In genomic region chr7:957418-958220, GRCh38 we compare ENCODE assay signal across 1 cellular context.
TF ChIP-seq lines count a peak whose summit lies in the region.

No MANE protein-coding gene starts in this region.

TF ChIP-seq in HepG2, 621 proteins besides CTCF, POLR2A, EP300 and RAD21 (continued from another document and continues in another):
- peak; percentile 93 for TF ChIP-seq ZNF230 (CRISPR knock-in tag; IDR thresholded peaks at IDR 0.05)
- TF ChIP-seq, protein P1, sequence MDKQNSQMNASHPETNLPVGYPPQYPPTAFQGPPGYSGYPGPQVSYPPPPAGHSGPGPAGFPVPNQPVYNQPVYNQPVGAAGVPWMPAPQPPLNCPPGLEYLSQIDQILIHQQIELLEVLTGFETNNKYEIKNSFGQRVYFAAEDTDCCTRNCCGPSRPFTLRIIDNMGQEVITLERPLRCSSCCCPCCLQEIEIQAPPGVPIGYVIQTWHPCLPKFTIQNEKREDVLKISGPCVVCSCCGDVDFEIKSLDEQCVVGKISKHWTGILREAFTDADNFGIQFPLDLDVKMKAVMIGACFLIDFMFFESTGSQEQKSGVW (CRISPR knock-in tag; IDR thresholded peaks at IDR 0.05; ENCODE audit: borderline replicate concordance) = no peak; the same call in 1 of the 2 replicates
- peak; percentile 94 for TF ChIP-seq SP5 (CRISPR knock-in tag; IDR thresholded peaks at IDR 0.05; ENCODE audit: borderline replicate concordance, low read depth)
- TF ChIP-seq TAF15 (IDR thresholded peaks at IDR 0.05; ENCODE audit: low read depth, low read length, poor library complexity, severe bottlenecking) = no peak
- TF ChIP-seq, protein P2, sequence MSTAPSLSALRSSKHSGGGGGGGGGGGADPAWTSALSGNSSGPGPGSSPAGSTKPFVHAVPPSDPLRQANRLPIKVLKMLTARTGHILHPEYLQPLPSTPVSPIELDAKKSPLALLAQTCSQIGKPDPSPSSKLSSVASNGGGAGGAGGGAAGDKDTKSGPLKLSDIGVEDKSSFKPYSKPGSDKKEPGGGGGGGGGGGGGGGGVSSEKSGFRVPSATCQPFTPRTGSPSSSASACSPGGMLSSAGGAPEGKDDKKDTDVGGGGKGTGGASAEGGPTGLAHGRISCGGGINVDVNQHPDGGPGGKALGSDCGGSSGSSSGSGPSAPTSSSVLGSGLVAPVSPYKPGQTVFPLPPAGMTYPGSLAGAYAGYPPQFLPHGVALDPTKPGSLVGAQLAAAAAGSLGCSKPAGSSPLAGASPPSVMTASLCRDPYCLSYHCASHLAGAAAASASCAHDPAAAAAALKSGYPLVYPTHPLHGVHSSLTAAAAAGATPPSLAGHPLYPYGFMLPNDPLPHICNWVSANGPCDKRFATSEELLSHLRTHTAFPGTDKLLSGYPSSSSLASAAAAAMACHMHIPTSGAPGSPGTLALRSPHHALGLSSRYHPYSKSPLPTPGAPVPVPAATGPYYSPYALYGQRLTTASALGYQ (CRISPR knock-in tag; IDR thresholded peaks at IDR 0.05) = peak; percentile 77; the same call in 1 of the 2 replicates
- TF ChIP-seq, protein P3, sequence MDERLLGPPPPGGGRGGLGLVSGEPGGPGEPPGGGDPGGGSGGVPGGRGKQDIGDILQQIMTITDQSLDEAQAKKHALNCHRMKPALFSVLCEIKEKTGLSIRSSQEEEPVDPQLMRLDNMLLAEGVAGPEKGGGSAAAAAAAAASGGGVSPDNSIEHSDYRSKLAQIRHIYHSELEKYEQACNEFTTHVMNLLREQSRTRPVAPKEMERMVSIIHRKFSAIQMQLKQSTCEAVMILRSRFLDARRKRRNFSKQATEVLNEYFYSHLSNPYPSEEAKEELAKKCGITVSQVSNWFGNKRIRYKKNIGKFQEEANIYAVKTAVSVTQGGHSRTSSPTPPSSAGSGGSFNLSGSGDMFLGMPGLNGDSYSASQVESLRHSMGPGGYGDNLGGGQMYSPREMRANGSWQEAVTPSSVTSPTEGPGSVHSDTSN (CRISPR knock-in tag; IDR thresholded peaks at IDR 0.05) = no peak
- no peak for TF ChIP-seq MIXL1 (CRISPR knock-in tag; IDR thresholded peaks at IDR 0.05)
- TF ChIP-seq ZMYM3 (CRISPR knock-in tag; IDR thresholded peaks at IDR 0.05) = peak; percentile 85; the same call in 1 of the 2 replicates
- no peak for TF ChIP-seq ZNF510 (CRISPR knock-in tag; IDR thresholded peaks at IDR 0.05; ENCODE audit: low read depth)
- TF ChIP-seq SATB2 (CRISPR knock-in tag; IDR thresholded peaks at IDR 0.05) = peak; percentile 89; the same call in 1 of the 2 replicates
- TF ChIP-seq NFE2 (CRISPR knock-in tag; IDR thresholded peaks at IDR 0.05) = no peak
- no peak for TF ChIP-seq SIX4 (CRISPR knock-in tag; IDR thresholded peaks at IDR 0.05)
- no peak for TF ChIP-seq ZNF713 (CRISPR knock-in tag; IDR thresholded peaks at IDR 0.05)
- TF ChIP-seq AKAP8 (CRISPR knock-in tag; IDR thresholded peaks at IDR 0.05) = no peak
- TF ChIP-seq CCDC6 (CRISPR knock-in tag; IDR thresholded peaks at IDR 0.05) = peak; percentile 70; the same call in 1 of the 2 replicates
- TF ChIP-seq, protein P4, sequence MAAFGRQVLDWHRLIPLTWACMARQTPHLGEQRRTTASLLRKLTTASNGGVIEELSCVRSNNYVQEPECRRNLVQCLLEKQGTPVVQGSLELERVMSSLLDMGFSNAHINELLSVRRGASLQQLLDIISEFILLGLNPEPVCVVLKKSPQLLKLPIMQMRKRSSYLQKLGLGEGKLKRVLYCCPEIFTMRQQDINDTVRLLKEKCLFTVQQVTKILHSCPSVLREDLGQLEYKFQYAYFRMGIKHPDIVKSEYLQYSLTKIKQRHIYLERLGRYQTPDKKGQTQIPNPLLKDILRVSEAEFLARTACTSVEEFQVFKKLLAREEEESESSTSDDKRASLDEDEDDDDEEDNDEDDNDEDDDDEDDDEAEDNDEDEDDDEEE (CRISPR knock-in tag; IDR thresholded peaks at IDR 0.05) = peak; percentile 98
- peak; percentile 64 for TF ChIP-seq KDM2A (CRISPR knock-in tag; IDR thresholded peaks at IDR 0.05; ENCODE audit: borderline replicate concordance, low read depth)
- TF ChIP-seq, protein P5, sequence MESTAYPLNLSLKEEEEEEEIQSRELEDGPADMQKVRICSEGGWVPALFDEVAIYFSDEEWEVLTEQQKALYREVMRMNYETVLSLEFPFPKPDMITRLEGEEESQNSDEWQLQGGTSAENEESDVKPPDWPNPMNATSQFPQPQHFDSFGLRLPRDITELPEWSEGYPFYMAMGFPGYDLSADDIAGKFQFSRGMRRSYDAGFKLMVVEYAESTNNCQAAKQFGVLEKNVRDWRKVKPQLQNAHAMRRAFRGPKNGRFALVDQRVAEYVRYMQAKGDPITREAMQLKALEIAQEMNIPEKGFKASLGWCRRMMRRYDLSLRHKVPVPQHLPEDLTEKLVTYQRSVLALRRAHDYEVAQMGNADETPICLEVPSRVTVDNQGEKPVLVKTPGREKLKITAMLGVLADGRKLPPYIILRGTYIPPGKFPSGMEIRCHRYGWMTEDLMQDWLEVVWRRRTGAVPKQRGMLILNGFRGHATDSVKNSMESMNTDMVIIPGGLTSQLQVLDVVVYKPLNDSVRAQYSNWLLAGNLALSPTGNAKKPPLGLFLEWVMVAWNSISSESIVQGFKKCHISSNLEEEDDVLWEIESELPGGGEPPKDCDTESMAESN (CRISPR knock-in tag; conservative IDR thresholded peaks at IDR 0.05) = peak; percentile 91
- no peak for TF ChIP-seq RARG (CRISPR knock-in tag; IDR thresholded peaks at IDR 0.05; ENCODE audit: low read depth)
- peak; percentile 16 for TF ChIP-seq RARA (CRISPR knock-in tag; IDR thresholded peaks at IDR 0.05)
- peak in 1 of 2 experiments; percentile 44; a peak in 1 of 4 replicates for TF ChIP-seq ATF4 (CRISPR knock-in tag; IDR thresholded peaks at IDR 0.05)
- TF ChIP-seq, protein P6, sequence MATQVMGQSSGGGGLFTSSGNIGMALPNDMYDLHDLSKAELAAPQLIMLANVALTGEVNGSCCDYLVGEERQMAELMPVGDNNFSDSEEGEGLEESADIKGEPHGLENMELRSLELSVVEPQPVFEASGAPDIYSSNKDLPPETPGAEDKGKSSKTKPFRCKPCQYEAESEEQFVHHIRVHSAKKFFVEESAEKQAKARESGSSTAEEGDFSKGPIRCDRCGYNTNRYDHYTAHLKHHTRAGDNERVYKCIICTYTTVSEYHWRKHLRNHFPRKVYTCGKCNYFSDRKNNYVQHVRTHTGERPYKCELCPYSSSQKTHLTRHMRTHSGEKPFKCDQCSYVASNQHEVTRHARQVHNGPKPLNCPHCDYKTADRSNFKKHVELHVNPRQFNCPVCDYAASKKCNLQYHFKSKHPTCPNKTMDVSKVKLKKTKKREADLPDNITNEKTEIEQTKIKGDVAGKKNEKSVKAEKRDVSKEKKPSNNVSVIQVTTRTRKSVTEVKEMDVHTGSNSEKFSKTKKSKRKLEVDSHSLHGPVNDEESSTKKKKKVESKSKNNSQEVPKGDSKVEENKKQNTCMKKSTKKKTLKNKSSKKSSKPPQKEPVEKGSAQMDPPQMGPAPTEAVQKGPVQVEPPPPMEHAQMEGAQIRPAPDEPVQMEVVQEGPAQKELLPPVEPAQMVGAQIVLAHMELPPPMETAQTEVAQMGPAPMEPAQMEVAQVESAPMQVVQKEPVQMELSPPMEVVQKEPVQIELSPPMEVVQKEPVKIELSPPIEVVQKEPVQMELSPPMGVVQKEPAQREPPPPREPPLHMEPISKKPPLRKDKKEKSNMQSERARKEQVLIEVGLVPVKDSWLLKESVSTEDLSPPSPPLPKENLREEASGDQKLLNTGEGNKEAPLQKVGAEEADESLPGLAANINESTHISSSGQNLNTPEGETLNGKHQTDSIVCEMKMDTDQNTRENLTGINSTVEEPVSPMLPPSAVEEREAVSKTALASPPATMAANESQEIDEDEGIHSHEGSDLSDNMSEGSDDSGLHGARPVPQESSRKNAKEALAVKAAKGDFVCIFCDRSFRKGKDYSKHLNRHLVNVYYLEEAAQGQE (IDR thresholded peaks at IDR 0.05; ENCODE audit: borderline replicate concordance in 1 of 2, low read depth in 1 of 2, low read length in 2 of 2) = peak in 1 of 2 experiments; percentile 47; a peak in 1 of 4 replicates
- peak; percentile 55 for TF ChIP-seq FOXA3 (CRISPR knock-in tag; IDR thresholded peaks at IDR 0.05)
- no peak for TF ChIP-seq HNRNPK (IDR thresholded peaks at IDR 0.05; ENCODE audit: low read depth, low read length, poor library complexity, severe bottlenecking)
- TF ChIP-seq ZFP36L2 (CRISPR knock-in tag; IDR thresholded peaks at IDR 0.05) = no peak
- TF ChIP-seq ZSCAN9 (CRISPR knock-in tag; IDR thresholded peaks at IDR 0.05; ENCODE audit: borderline replicate concordance) = peak; percentile 54; the same call in 1 of the 2 replicates
- no peak; the same call in 1 of the 2 replicates for TF ChIP-seq ZNF484 (CRISPR knock-in tag; IDR thresholded peaks at IDR 0.05; ENCODE audit: borderline replicate concordance, low read depth)
- TF ChIP-seq MED13 (CRISPR knock-in tag; IDR thresholded peaks at IDR 0.05) = peak; percentile 82
- TF ChIP-seq ZNF616 (CRISPR knock-in tag; IDR thresholded peaks at IDR 0.05; ENCODE audit: low read depth) = peak; percentile 87; the same call in 1 of the 2 replicates
- TF ChIP-seq POLR2G (IDR thresholded peaks at IDR 0.05; ENCODE audit: low read depth, low read length) = peak; percentile 96
- TF ChIP-seq PCBP1 (IDR thresholded peaks at IDR 0.05; ENCODE audit: borderline replicate concordance, low read depth, low read length) = no peak
- no peak for TF ChIP-seq ZBTB37 (CRISPR knock-in tag; IDR thresholded peaks at IDR 0.05)
- TF ChIP-seq ZNF607 (CRISPR knock-in tag; IDR thresholded peaks at IDR 0.05; ENCODE audit: borderline replicate concordance) = peak; percentile 94
- TF ChIP-seq HMG20B (CRISPR knock-in tag; conservative IDR thresholded peaks at IDR 0.05) = 0 out of 2 replicates have a peak, but pooled peaks have one; percentile 35
- 0 out of 2 replicates have a peak, but pooled peaks have one; percentile 50 for TF ChIP-seq TEF (CRISPR knock-in tag; IDR thresholded peaks at IDR 0.05)
- peak; percentile 97 for TF ChIP-seq ZFX (CRISPR knock-in tag; IDR thresholded peaks at IDR 0.05; ENCODE audit: low read depth)
- peak; percentile 97; the same call in 1 of the 2 replicates for TF ChIP-seq SMYD3 (CRISPR knock-in tag; IDR thresholded peaks at IDR 0.05)
- TF ChIP-seq, protein P7, sequence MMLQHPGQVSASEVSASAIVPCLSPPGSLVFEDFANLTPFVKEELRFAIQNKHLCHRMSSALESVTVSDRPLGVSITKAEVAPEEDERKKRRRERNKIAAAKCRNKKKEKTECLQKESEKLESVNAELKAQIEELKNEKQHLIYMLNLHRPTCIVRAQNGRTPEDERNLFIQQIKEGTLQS (CRISPR knock-in tag; IDR thresholded peaks at IDR 0.05) = 0 out of 2 replicates have a peak, but pooled peaks have one; percentile 19
- TF ChIP-seq ZNF556 (CRISPR knock-in tag; IDR thresholded peaks at IDR 0.05; ENCODE audit: borderline replicate concordance) = peak; percentile 69; the same call in 1 of the 2 replicates
- TF ChIP-seq ZNF274 (CRISPR knock-in tag; IDR thresholded peaks at IDR 0.05) = peak; percentile 83; the same call in 1 of the 2 replicates
- peak; percentile 92 for TF ChIP-seq ZFP91 (CRISPR knock-in tag; IDR thresholded peaks at IDR 0.05; ENCODE audit: borderline replicate concordance)
- no peak for TF ChIP-seq ZNF382 (CRISPR knock-in tag; IDR thresholded peaks at IDR 0.05; ENCODE audit: borderline replicate concordance)
- TF ChIP-seq ZNF724P (CRISPR knock-in tag; IDR thresholded peaks at IDR 0.05; ENCODE audit: borderline replicate concordance) = peak; percentile 90; the same call in 1 of the 2 replicates
- no peak for TF ChIP-seq KLF13 (CRISPR knock-in tag; IDR thresholded peaks at IDR 0.05)
- TF ChIP-seq TAF1 (CRISPR knock-in tag; IDR thresholded peaks at IDR 0.05) = peak; percentile 94
- no peak for TF ChIP-seq SOX5 (CRISPR knock-in tag; IDR thresholded peaks at IDR 0.05; ENCODE audit: borderline replicate concordance)
- peak; percentile 90; the same call in 1 of the 2 replicates for TF ChIP-seq NAIF1 (CRISPR knock-in tag; IDR thresholded peaks at IDR 0.05; ENCODE audit: borderline replicate concordance)
- TF ChIP-seq TBL1XR1 (IDR thresholded peaks at IDR 0.05; ENCODE audit: borderline replicate concordance, low read length, partially characterized antibody) = no peak
- no peak; the same call in 1 of the 2 replicates for TF ChIP-seq HMG20A (CRISPR knock-in tag; IDR thresholded peaks at IDR 0.05; ENCODE audit: borderline replicate concordance)
- peak; percentile 82 for TF ChIP-seq MTA1 (CRISPR knock-in tag; IDR thresholded peaks at IDR 0.05; ENCODE audit: borderline replicate concordance)
